1 cellular context compared by ENCODE assay signal in the genomic region with DNA sequence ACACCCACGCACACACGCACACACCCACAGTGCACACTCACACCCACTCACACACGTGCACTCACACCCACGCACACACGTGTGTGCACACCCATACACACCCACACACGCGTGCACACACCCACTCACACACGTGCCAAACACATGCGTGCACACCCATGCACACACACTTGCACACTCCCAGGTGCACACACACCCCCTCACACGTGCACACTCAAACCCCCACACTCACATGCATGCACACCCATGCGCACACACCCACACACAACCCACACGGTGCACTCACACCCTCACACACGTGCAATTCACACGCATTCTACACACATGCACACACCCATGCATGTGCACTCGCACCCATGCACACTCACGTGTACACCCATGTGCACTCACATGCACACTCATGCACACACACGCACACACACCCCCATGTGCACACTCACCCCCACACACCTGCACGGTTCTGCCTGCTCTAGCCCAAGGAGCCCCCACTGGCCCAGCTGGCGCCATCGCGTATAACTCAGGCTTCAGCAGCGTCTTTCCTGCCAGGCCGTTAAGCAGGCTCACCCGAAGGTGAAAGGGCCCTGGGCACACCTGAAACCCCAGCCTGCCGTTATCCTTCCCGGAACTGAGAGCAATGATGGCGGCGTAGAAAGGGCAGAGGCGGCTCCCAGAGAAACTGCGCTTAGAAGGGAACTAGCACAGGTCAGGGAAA.
TF ChIP-seq lines count a peak whose summit lies in the region.

No MANE protein-coding gene starts in this region.

TF ChIP-seq in GM23338, 12 proteins besides CTCF, POLR2A, EP300 and RAD21 (continued from another document):
- TF ChIP-seq, protein P1, sequence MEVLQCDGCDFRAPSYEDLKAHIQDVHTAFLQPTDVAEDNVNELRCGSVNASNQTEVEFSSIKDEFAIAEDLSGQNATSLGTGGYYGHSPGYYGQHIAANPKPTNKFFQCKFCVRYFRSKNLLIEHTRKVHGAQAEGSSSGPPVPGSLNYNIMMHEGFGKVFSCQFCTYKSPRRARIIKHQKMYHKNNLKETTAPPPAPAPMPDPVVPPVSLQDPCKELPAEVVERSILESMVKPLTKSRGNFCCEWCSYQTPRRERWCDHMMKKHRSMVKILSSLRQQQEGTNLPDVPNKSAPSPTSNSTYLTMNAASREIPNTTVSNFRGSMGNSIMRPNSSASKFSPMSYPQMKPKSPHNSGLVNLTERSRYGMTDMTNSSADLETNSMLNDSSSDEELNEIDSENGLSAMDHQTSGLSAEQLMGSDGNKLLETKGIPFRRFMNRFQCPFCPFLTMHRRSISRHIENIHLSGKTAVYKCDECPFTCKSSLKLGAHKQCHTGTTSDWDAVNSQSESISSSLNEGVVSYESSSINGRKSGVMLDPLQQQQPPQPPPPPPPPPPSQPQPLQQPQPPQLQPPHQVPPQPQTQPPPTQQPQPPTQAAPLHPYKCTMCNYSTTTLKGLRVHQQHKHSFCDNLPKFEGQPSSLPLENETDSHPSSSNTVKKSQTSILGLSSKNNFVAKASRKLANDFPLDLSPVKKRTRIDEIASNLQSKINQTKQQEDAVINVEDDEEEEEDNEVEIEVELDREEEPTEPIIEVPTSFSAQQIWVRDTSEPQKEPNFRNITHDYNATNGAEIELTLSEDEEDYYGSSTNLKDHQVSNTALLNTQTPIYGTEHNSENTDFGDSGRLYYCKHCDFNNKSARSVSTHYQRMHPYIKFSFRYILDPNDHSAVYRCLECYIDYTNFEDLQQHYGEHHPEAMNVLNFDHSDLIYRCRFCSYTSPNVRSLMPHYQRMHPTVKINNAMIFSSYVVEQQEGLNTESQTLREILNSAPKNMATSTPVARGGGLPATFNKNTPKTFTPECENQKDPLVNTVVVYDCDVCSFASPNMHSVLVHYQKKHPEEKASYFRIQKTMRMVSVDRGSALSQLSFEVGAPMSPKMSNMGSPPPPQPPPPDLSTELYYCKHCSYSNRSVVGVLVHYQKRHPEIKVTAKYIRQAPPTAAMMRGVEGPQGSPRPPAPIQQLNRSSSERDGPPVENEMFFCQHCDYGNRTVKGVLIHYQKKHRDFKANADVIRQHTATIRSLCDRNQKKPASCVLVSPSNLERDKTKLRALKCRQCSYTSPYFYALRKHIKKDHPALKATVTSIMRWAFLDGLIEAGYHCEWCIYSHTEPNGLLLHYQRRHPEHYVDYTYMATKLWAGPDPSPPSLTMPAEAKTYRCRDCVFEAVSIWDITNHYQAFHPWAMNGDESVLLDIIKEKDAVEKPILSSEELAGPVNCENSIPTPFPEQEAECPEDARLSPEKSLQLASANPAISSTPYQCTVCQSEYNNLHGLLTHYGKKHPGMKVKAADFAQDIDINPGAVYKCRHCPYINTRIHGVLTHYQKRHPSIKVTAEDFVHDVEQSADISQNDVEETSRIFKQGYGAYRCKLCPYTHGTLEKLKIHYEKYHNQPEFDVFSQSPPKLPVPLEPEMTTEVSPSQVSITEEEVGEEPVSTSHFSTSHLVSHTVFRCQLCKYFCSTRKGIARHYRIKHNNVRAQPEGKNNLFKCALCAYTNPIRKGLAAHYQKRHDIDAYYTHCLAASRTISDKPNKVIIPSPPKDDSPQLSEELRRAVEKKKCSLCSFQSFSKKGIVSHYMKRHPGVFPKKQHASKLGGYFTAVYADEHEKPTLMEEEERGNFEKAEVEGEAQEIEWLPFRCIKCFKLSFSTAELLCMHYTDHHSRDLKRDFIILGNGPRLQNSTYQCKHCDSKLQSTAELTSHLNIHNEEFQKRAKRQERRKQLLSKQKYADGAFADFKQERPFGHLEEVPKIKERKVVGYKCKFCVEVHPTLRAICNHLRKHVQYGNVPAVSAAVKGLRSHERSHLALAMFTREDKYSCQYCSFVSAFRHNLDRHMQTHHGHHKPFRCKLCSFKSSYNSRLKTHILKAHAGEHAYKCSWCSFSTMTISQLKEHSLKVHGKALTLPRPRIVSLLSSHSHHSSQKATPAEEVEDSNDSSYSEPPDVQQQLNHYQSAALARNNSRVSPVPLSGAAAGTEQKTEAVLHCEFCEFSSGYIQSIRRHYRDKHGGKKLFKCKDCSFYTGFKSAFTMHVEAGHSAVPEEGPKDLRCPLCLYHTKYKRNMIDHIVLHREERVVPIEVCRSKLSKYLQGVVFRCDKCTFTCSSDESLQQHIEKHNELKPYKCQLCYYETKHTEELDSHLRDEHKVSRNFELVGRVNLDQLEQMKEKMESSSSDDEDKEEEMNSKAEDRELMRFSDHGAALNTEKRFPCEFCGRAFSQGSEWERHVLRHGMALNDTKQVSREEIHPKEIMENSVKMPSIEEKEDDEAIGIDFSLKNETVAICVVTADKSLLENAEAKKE (CRISPR knock-in tag; IDR thresholded peaks at IDR 0.05), result no peak
- TF ChIP-seq, protein P2, sequence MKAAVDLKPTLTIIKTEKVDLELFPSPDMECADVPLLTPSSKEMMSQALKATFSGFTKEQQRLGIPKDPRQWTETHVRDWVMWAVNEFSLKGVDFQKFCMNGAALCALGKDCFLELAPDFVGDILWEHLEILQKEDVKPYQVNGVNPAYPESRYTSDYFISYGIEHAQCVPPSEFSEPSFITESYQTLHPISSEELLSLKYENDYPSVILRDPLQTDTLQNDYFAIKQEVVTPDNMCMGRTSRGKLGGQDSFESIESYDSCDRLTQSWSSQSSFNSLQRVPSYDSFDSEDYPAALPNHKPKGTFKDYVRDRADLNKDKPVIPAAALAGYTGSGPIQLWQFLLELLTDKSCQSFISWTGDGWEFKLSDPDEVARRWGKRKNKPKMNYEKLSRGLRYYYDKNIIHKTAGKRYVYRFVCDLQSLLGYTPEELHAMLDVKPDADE (IDR thresholded peaks at IDR 0.05), result no peak
- TF ChIP-seq ZNF331 (CRISPR knock-in tag; IDR thresholded peaks at IDR 0.05; ENCODE audit: low read depth) (no peak), POLR2AphosphoS5 (IDR thresholded peaks at IDR 0.05; ENCODE audit: low read depth) (no peak)
